15 cellular contexts compared by ENCODE assay signal in genomic region chr13:30332516-30333165, GRCh38. TPM values are rescaled to one million over a fixed set of nuclear protein-coding genes. Genes with fewer than 3 reads are reported as not detected.
A peak's percentile ranks its signal among the peaks of the same experiment; 100 is the strongest.
DNase-seq lines count a peak whose midpoint lies in the region; ATAC-seq lines count a peak whose summit lies in the region.
"Had no signal": no experiment of that assay in that cellular context is flagged by ENCODE, and none has a peak within 500 bp of the region (broad histone marks: within the 10 kb centered on the region; RNA-seq: fewer than 3 reads in every experiment).

No MANE protein-coding gene starts in this region.

- no peaks in the 10 kb centered on the region for H3K9me3 Mint-ChIP-seq in activated CD8-positive, alpha-beta T cell treated with anti-CD3 and anti-CD28 coated beads, Interleukin-2, amount 10 ng/mL, durations not matched to agents 7 days and 5 days (ENCODE audit: insufficient read depth)

- H3K4me3 Mint-ChIP-seq in activated CD8-positive, alpha-beta T cell treated with anti-CD3 and anti-CD28 coated beads, Interleukin-2, amount 10 ng/mL, durations not matched to agents 7 days and 5 days, result no peak overlapping the region

- H3K27me3 Mint-ChIP-seq in activated CD8-positive, alpha-beta T cell treated with anti-CD3 and anti-CD28 coated beads, Interleukin-2, amount 10 ng/mL, durations not matched to agents 7 days and 5 days (ENCODE audit: low read depth), result peaks cover 9% of the 10 kb centered on the region

- no peaks in the 10 kb centered on the region for H3K4me1 Mint-ChIP-seq in activated CD8-positive, alpha-beta T cell treated with anti-CD3 and anti-CD28 coated beads, Interleukin-2, amount 10 ng/mL, durations not matched to agents 7 days and 5 days (ENCODE audit: low read depth)

- intact Hi-C loops in left colon (cut with DNase I, micrococcal nuclease), result no loop called here

- H3K36me3 Mint-ChIP-seq in activated CD8-positive, alpha-beta T cell treated with anti-CD3 and anti-CD28 coated beads, Interleukin-2, amount 10 ng/mL, durations not matched to agents 7 days and 5 days (ENCODE audit: low read depth), result no peaks in the 10 kb centered on the region

- no peak overlapping the region for H3K27ac Mint-ChIP-seq in activated CD8-positive, alpha-beta T cell treated with anti-CD3 and anti-CD28 coated beads, Interleukin-2, amount 10 ng/mL, durations not matched to agents 7 days and 5 days

- ATAC-seq in GM18498 (IDR thresholded peaks at IDR 0.05; ENCODE audit: unreplicated experiment), result peak; percentile 68
- peak; percentile 64 for ATAC-seq in GM21786 (IDR thresholded peaks at IDR 0.05; ENCODE audit: unreplicated experiment)
- ATAC-seq in HG03354 (IDR thresholded peaks at IDR 0.05; ENCODE audit: poor library complexity, severe bottlenecking, unreplicated experiment), result peak; percentile 86
- ATAC-seq in left colon, result peak; percentile 94
- no peak for ATAC-seq in activated CD8-positive, alpha-beta T cell treated with anti-CD3 and anti-CD28 coated beads, Interleukin-2, amount 10 ng/mL, durations not matched to agents 7 days and 5 days
- no peak for ATAC-seq in HG03196 (IDR thresholded peaks at IDR 0.05; ENCODE audit: unreplicated experiment)
- ATAC-seq: K562, psoas muscle had no signal

- DNase-seq in left colon (no peak), NOMO-1 treated with dmso at 0.1 percent for 144 hours (lab: John Stamatoyannopoulos, UW; ENCODE audit: unreplicated experiment) (no peak), NCI-H2081 (lab: John Stamatoyannopoulos, UW) (no peak)
- no peak for DNase-seq in activated CD8-positive, alpha-beta T cell treated with anti-CD3 and anti-CD28 coated beads, Interleukin-2, amount 10 ng/mL, durations not matched to agents 7 days and 5 days
- DNase-seq: activated CD4-positive, alpha-beta T cell treated with anti-CD3 and anti-CD28 coated beads for 4 hours; aorta; DMS 273 treated with DMSO at 0.1 percent for 48 hours; NCI-H2081 treated with DMSO at 0.1 percent for 48 hours; psoas muscle; stimulated activated CD4-positive, alpha-beta T cell treated with anti-CD3 and anti-CD28 coated beads, Interleukin-1b, Interleukin-23, amount 100 ng/mL, for 48 hours had no signal

- POLR2A ChIA-PET in activated CD8-positive, alpha-beta T cell treated with anti-CD3 and anti-CD28 coated beads, Interleukin-2, amount 10 ng/mL, durations not matched to agents 7 days and 5 days (lab: Charles Lee), result interaction anchor here (0.7 kb wide), 1 partner anchor 13 kb away, joined by 3 read pairs; no protein-coding TSS in a partner anchor

- CTCF ChIA-PET in activated CD8-positive, alpha-beta T cell treated with anti-CD3 and anti-CD28 coated beads, Interleukin-2, amount 10 ng/mL, durations not matched to agents 7 days and 5 days (lab: Charles Lee), result interaction anchor here (1.0 to 2.9 kb wide), 4 partner anchors 10 to 200 kb away, joined by 3 to 15 read pairs (median 6); no protein-coding TSS in a partner anchor

RNA-seq across cellular contexts. Expression of gene KATNAL1, which starts 25.3 kb away (rescaled TPM):
- total RNA-seq in left colon, result 1 to 10 TPM; 3.3 to 9.4 TPM
- 10 to 100 TPM; 29.4 to 30.4 TPM for total RNA-seq in activated CD8-positive, alpha-beta T cell treated with anti-CD3 and anti-CD28 coated beads, Interleukin-2, amount 10 ng/mL, durations not matched to agents 7 days and 5 days

Comparison
In these comparisons a context has a peak if more than half of its experiments do, and no peak if none do; other contexts are left out.
1. ATAC-seq: peak in GM18498 (single experiment), GM21786 (single experiment), HG03354 (single experiment) and left colon (single experiment); none in activated CD8-positive, alpha-beta T cell treated with anti-CD3 and anti-CD28 coated beads, Interleukin-2, amount 10 ng/mL, durations not matched to agents 7 days and 5 days (single experiment) and HG03196 (single experiment).